ENCODE assay signal across 1 cellular context in genomic region chr1:117732065-117732789, GRCh38.
A peak's percentile ranks its signal among the peaks of the same experiment; 100 is the strongest.
TF ChIP-seq lines count a peak whose summit lies in the region.

No MANE protein-coding gene starts in this region.

TF ChIP-seq in HEK293, 187 proteins besides CTCF, POLR2A, EP300 and RAD21 (continued from another document):
- TF ChIP-seq, protein P1, sequence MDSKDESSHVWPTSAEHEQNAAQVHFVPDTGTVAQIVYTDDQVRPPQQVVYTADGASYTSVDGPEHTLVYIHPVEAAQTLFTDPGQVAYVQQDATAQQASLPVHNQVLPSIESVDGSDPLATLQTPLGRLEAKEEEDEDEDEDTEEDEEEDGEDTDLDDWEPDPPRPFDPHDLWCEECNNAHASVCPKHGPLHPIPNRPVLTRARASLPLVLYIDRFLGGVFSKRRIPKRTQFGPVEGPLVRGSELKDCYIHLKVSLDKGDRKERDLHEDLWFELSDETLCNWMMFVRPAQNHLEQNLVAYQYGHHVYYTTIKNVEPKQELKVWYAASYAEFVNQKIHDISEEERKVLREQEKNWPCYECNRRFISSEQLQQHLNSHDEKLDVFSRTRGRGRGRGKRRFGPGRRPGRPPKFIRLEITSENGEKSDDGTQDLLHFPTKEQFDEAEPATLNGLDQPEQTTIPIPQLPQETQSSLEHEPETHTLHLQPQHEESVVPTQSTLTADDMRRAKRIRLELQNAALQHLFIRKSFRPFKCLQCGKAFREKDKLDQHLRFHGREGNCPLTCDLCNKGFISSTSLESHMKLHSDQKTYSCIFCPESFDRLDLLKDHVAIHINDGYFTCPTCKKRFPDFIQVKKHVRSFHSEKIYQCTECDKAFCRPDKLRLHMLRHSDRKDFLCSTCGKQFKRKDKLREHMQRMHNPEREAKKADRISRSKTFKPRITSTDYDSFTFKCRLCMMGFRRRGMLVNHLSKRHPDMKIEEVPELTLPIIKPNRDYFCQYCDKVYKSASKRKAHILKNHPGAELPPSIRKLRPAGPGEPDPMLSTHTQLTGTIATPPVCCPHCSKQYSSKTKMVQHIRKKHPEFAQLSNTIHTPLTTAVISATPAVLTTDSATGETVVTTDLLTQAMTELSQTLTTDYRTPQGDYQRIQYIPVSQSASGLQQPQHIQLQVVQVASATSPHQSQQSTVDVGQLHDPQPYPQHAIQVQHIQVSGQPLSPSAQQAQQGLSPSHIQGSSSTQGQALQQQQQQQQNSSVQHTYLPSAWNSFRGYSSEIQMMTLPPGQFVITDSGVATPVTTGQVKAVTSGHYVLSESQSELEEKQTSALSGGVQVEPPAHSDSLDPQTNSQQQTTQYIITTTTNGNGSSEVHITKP (tag by site-specific recombination; IDR thresholded peaks at IDR 0.05): peak; percentile 88
- TF ChIP-seq ZBTB8A (tag by site-specific recombination; IDR thresholded peaks at IDR 0.05) (no peak), ZNF623 (tag by site-specific recombination; IDR thresholded peaks at IDR 0.05) (no peak), ZNF76 (tag by site-specific recombination; IDR thresholded peaks at IDR 0.05; ENCODE audit: borderline replicate concordance, low read depth) (no peak), OVOL3 (tag by site-specific recombination; IDR thresholded peaks at IDR 0.05) (no peak), ZNF670 (tag by site-specific recombination; IDR thresholded peaks at IDR 0.05; ENCODE audit: low read depth) (no peak), TCF7L2 (IDR thresholded peaks at IDR 0.05; ENCODE audit: borderline replicate concordance, low read depth, low read length) (no peak), ZXDB (tag by site-specific recombination; IDR thresholded peaks at IDR 0.05) (0 out of 2 replicates have a peak, but pooled peaks have one; percentile 23), ZNF398 (tag by site-specific recombination; IDR thresholded peaks at IDR 0.05) (peak; percentile 48; the same call in 1 of the 2 replicates), SALL2 (tag by site-specific recombination; IDR thresholded peaks at IDR 0.05; ENCODE audit: borderline replicate concordance) (no peak), YY1 (tag by site-specific recombination; IDR thresholded peaks at IDR 0.05) (no peak), ZNF211 (tag by site-specific recombination; IDR thresholded peaks at IDR 0.05; ENCODE audit: low read depth) (no peak), GLI2 (tag by site-specific recombination; IDR thresholded peaks at IDR 0.05; ENCODE audit: borderline replicate concordance, low read depth) (no peak), ZNF785 (tag by site-specific recombination; IDR thresholded peaks at IDR 0.05) (no peak), ZFP37 (tag by site-specific recombination; IDR thresholded peaks at IDR 0.05) (no peak), ZSCAN16 (tag by site-specific recombination; IDR thresholded peaks at IDR 0.05) (no peak), GLIS1 (tag by site-specific recombination; IDR thresholded peaks at IDR 0.05) (peak; percentile 9; the same call in 1 of the 2 replicates), ZNF654 (tag by site-specific recombination; IDR thresholded peaks at IDR 0.05; ENCODE audit: low read depth) (no peak), YY2 (tag by site-specific recombination; IDR thresholded peaks at IDR 0.05) (no peak), PRDM4 (tag by site-specific recombination; IDR thresholded peaks at IDR 0.05) (peak; percentile 90), SP2 (tag by site-specific recombination; IDR thresholded peaks at IDR 0.05) (no peak), ZNF37A (tag by site-specific recombination; IDR thresholded peaks at IDR 0.05) (no peak), MZF1 (tag by site-specific recombination; IDR thresholded peaks at IDR 0.05; ENCODE audit: borderline replicate concordance) (no peak), ZNF311 (tag by site-specific recombination; IDR thresholded peaks at IDR 0.05; ENCODE audit: borderline replicate concordance) (no peak), ZNF214 (tag by site-specific recombination; IDR thresholded peaks at IDR 0.05; ENCODE audit: borderline replicate concordance) (no peak), ZNF335 (tag by site-specific recombination; conservative IDR thresholded peaks at IDR 0.05) (0 out of 2 replicates have a peak, but pooled peaks have one; percentile 17), KLF16 (tag by site-specific recombination; IDR thresholded peaks at IDR 0.05) (no peak), ZNF132 (tag by site-specific recombination; IDR thresholded peaks at IDR 0.05; ENCODE audit: borderline replicate concordance) (no peak), FEZF1 (tag by site-specific recombination; IDR thresholded peaks at IDR 0.05) (peak; percentile 69), ZNF514 (tag by site-specific recombination; IDR thresholded peaks at IDR 0.05) (no peak), ZNF792 (tag by site-specific recombination; IDR thresholded peaks at IDR 0.05) (no peak), ZNF585B (tag by site-specific recombination; IDR thresholded peaks at IDR 0.05) (no peak), ZIC2 (tag by site-specific recombination; IDR thresholded peaks at IDR 0.05) (no peak)
- TF ChIP-seq, protein P2, sequence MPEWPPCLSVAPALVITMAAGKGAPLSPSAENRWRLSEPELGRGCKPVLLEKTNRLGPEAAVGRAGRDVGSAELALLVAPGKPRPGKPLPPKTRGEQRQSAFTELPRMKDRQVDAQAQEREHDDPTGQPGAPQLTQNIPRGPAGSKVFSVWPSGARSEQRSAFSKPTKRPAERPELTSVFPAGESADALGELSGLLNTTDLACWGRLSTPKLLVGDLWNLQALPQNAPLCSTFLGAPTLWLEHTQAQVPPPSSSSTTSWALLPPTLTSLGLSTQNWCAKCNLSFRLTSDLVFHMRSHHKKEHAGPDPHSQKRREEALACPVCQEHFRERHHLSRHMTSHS (tag by site-specific recombination; IDR thresholded peaks at IDR 0.05): no peak
- TF ChIP-seq, protein P3, sequence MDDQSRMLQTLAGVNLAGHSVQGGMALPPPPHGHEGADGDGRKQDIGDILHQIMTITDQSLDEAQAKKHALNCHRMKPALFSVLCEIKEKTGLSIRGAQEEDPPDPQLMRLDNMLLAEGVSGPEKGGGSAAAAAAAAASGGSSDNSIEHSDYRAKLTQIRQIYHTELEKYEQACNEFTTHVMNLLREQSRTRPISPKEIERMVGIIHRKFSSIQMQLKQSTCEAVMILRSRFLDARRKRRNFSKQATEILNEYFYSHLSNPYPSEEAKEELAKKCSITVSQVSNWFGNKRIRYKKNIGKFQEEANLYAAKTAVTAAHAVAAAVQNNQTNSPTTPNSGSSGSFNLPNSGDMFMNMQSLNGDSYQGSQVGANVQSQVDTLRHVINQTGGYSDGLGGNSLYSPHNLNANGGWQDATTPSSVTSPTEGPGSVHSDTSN (CRISPR knock-in tag; IDR thresholded peaks at IDR 0.05): no peak
